10 cellular contexts compared by ENCODE assay signal in the genomic region with DNA sequence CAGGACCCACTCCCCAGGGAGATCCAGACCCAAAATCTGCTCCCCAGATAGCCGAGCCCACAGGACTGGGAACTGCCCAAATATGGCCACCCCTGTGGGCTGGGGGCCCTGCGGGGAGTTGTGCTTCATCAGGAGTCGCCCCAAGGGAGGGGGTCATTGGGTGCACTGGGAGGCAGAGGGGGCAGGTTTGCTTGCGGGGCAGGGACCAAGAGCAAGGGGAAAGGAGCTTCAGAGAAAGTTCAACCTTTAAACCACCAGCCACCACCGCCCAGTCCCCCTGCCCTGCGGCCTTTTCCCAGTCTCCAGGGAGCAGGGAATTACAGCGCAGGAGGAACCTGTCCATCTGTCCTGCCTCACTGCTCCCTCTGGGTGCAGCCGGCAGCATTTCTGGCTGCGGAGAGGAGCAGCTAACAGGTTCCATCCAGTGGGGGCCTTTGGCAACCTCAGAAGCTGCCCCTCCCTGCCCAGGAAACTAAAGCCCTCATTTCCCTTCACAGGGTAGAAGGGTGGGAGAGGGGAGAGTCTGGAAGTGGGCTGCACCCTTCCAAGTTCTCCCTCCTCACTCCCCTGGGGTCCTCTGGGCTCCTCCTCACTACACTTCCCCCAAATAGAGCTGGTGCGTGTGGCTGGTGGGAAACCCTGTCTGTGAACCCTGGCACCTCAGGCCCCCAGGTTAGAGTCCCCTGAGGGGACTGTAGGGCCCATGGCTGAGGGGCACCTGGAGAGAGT. TPM values are rescaled to one million over a fixed set of nuclear protein-coding genes. Genes with fewer than 3 reads are reported as not detected.
A peak's percentile ranks its signal among the peaks of the same experiment; 100 is the strongest.
DNase-seq lines count a peak whose midpoint lies in the region; ATAC-seq and TF ChIP-seq lines count a peak whose summit lies in the region.
"Had no signal": no experiment of that assay in that cellular context is flagged by ENCODE, and none has a peak within 500 bp of the region (broad histone marks: within the 10 kb centered on the region; RNA-seq: fewer than 3 reads in every experiment).

No MANE protein-coding gene starts in this region.

- H4K91ac ChIP-seq in mesenchymal stem cell (ENCODE audit: low read length), result no peak overlapping the region

- no peak overlapping the region for H4K8ac ChIP-seq in mesenchymal stem cell (ENCODE audit: low read length)

- ATAC-seq in left cardiac atrium (no peak), GM19397 (IDR thresholded peaks at IDR 0.05; ENCODE audit: unreplicated experiment) (no peak), GM18511 (IDR thresholded peaks at IDR 0.05; ENCODE audit: unreplicated experiment) (no peak)

- H3K23ac ChIP-seq in mesenchymal stem cell (ENCODE audit: low read length in 2 of 2), result no peak overlapping the region

- DNase-seq in cardiac muscle cell (ENCODE audit: low read depth in 1 of 2, low spot score in 1 of 2) (no peak), left cardiac atrium (no peak), adipocyte (ENCODE audit: low read depth) (no peak), mesenchymal stem cell (no peak), AG20443 (ENCODE audit: low spot score) (no peak)
- DNase-seq: NK-92 treated with Interleukin-12 subunit alpha and Interleukin-12 subunit beta, amount 100 ng/mL, for 24 hours had no signal

- H3K9me3 ChIP-seq in cardiac muscle cell (ENCODE audit: low read depth) (no peaks in the 10 kb centered on the region), adipocyte (ENCODE audit: control insufficient read depth, low read length) (no peaks in the 10 kb centered on the region), mesenchymal stem cell (ENCODE audit: control insufficient read depth, low read length) (no peaks in the 10 kb centered on the region)

- H3K4me1 ChIP-seq in cardiac muscle cell (ENCODE audit: low read depth) (peaks cover 18% of the 10 kb centered on the region), adipocyte (ENCODE audit: control insufficient read depth, insufficient read depth, low read length) (peaks cover 32% of the 10 kb centered on the region), mesenchymal stem cell (ENCODE audit: control insufficient read depth, insufficient read depth, low read depth, low read length) (peaks cover 9% of the 10 kb centered on the region), urinary bladder (ENCODE audit: insufficient read depth) (no peaks in the 10 kb centered on the region)

- H2BK15ac ChIP-seq in mesenchymal stem cell (ENCODE audit: low read depth, poor library complexity, severe bottlenecking), result no peak overlapping the region

- H3K9ac ChIP-seq in adipocyte (ENCODE audit: low read length) (peak overlapping the region; percentile 53), mesenchymal stem cell (ENCODE audit: low read length) (peak overlapping the region; percentile 89)
- H3K9ac ChIP-seq: KMS-11 had no signal

- no peak for TF ChIP-seq CTCF in cardiac muscle cell (IDR thresholded peaks at IDR 0.05; ENCODE audit: low read depth, low read length)

- H2BK120ac ChIP-seq in mesenchymal stem cell (ENCODE audit: low read depth, low read length), result no peak overlapping the region

- no peak overlapping the region for H2BK5ac ChIP-seq in mesenchymal stem cell (ENCODE audit: low read depth, low read length, poor library complexity, severe bottlenecking)

- H2AFZ ChIP-seq in mesenchymal stem cell (ENCODE audit: low read depth, low read length), result no peak overlapping the region

- intact Hi-C loops in left cardiac atrium (cut with DNase I), result loop anchor here in 1 of 2 donors (10.0 kb wide), 1 partner anchor 195 kb away; no protein-coding TSS in a partner anchor

- H3K27me3 ChIP-seq in cardiac muscle cell (no peaks in the 10 kb centered on the region), adipocyte (replicated peaks; ENCODE audit: control insufficient read depth, insufficient read depth, low read length) (no peaks in the 10 kb centered on the region), mesenchymal stem cell (ENCODE audit: control insufficient read depth in 1 of 2, insufficient read depth in 1 of 2, low read length in 2 of 2) (no peaks in the 10 kb centered on the region)

- H3K18ac ChIP-seq in mesenchymal stem cell (ENCODE audit: low read depth in 1 of 2, low read length in 2 of 2), result no peak overlapping the region

- no peak overlapping the region for H3K4ac ChIP-seq in mesenchymal stem cell (ENCODE audit: low read depth in 1 of 2, low read length in 2 of 2)

- peaks cover 28% of the 10 kb centered on the region for H3K79me1 ChIP-seq in mesenchymal stem cell (replicated peaks; ENCODE audit: low read length, poor library complexity, severe bottlenecking)

- WGBS in mesenchymal stem cell, result 84% methylated on average over 9 of the region's 10 CpGs
- WGBS in urinary bladder, result 35% methylated on average over 10 of the region's 10 CpGs

- no peak overlapping the region for H2BK12ac ChIP-seq in mesenchymal stem cell (ENCODE audit: low read length in 2 of 2)

- peaks cover 12% of the 10 kb centered on the region for H3K36me3 ChIP-seq in cardiac muscle cell
- peaks cover 11% of the 10 kb centered on the region for H3K36me3 ChIP-seq in adipocyte (ENCODE audit: control insufficient read depth, insufficient read depth, low read length, severe bottlenecking)
- peaks cover 9 to 46% of the 10 kb centered on the region in 2 experiments for H3K36me3 ChIP-seq in mesenchymal stem cell (ENCODE audit: control insufficient read depth in 1 of 2, insufficient read depth in 2 of 2, low read depth in 1 of 2, low read length in 2 of 2)
- no peaks in the 10 kb centered on the region for H3K36me3 ChIP-seq in urinary bladder (ENCODE audit: insufficient read depth)

- H3K14ac ChIP-seq in mesenchymal stem cell (ENCODE audit: low read length in 2 of 2), result no peak overlapping the region

- no peak overlapping the region for H2AK5ac ChIP-seq in mesenchymal stem cell (ENCODE audit: low read length, severe bottlenecking)

- no peak overlapping the region for H3K4me3 ChIP-seq in cardiac muscle cell
- H3K4me3 ChIP-seq in adipocyte (ENCODE audit: low read length), result peak overlapping the region; percentile 25
- H3K4me3 ChIP-seq in mesenchymal stem cell (ENCODE audit: insufficient read depth in 1 of 2, low read depth in 1 of 2, low read length in 2 of 2), result peak overlapping the region in 1 of 2 experiments; percentile 65
- no peak overlapping the region for H3K4me3 ChIP-seq in urinary bladder (ENCODE audit: low read depth, low read length)

- H3K27ac ChIP-seq in cardiac muscle cell (peak overlapping the region; percentile 63), mesenchymal stem cell (ENCODE audit: low read length, poor library complexity, severe bottlenecking) (no peak overlapping the region), urinary bladder (ENCODE audit: low read depth) (peak overlapping the region; percentile 72)
- H3K27ac ChIP-seq: KMS-11 had no signal

- H3K4me2 ChIP-seq in mesenchymal stem cell (ENCODE audit: low read length, poor library complexity, severe bottlenecking), result no peak overlapping the region
- H3K4me2 ChIP-seq: KMS-11 had no signal

RNA-seq across cellular contexts. Expression of a gene that starts 13.8 kb away (rescaled TPM):
- 19.1 and 21.8 TPM in 2 replicates for total RNA-seq in cardiac muscle cell
- 27.5 and 30.7 TPM in 2 replicates for polyA plus RNA-seq in cardiac muscle cell
- total RNA-seq in left cardiac atrium, result 1 to 10 TPM in 1 of 2 donors, under 1 TPM in 1; 0.92 to 3.0 TPM
- 3.5 TPM for polyA plus RNA-seq in mesenchymal stem cell (2013, experiment 1 of 2)
- polyA plus RNA-seq in mesenchymal stem cell (2013, experiment 2 of 2), result 3.5 TPM
- total RNA-seq in urinary bladder, result 6.7 TPM
- polyA plus RNA-seq in urinary bladder, result 1.2 TPM

RNA-seq across cellular contexts. Expression of a gene that starts 32.6 kb away (rescaled TPM):
- total RNA-seq in cardiac muscle cell, result 95.2 and 126 TPM in 2 replicates
- polyA plus RNA-seq in cardiac muscle cell, result 30.6 and 33.5 TPM in 2 replicates
- 100 to 1,000 TPM; 348 to 418 TPM for total RNA-seq in left cardiac atrium
- 96.5 TPM for polyA plus RNA-seq in mesenchymal stem cell (2013, experiment 1 of 2)
- 94.5 TPM for polyA plus RNA-seq in mesenchymal stem cell (2013, experiment 2 of 2)
- total RNA-seq in urinary bladder, result 41.8 TPM
- 91.4 TPM for polyA plus RNA-seq in urinary bladder

RNA-seq across cellular contexts. Expression of a gene that starts 55.8 kb away (rescaled TPM):
- 26.6 and 55.8 TPM in 2 replicates for total RNA-seq in cardiac muscle cell
- polyA plus RNA-seq in cardiac muscle cell, result 19.6 and 35.2 TPM in 2 replicates
- 10 to 100 TPM; 23.9 to 26.1 TPM for total RNA-seq in left cardiac atrium
- polyA plus RNA-seq in mesenchymal stem cell (2013, experiment 1 of 2), result 8.3 TPM
- polyA plus RNA-seq in mesenchymal stem cell (2013, experiment 2 of 2), result 9.0 TPM
- 18.0 TPM for total RNA-seq in urinary bladder
- 23.6 TPM for polyA plus RNA-seq in urinary bladder

RNA-seq across cellular contexts. Expression of a gene that starts 59.7 kb away (rescaled TPM):
- total RNA-seq in cardiac muscle cell, result 112 and 158 TPM in 2 replicates
- polyA plus RNA-seq in cardiac muscle cell, result 130 and 136 TPM in 2 replicates
- 10 to 100 TPM; 33.4 to 39.1 TPM for total RNA-seq in left cardiac atrium
- polyA plus RNA-seq in mesenchymal stem cell (2013, experiment 1 of 2), result 27.9 TPM
- polyA plus RNA-seq in mesenchymal stem cell (2013, experiment 2 of 2), result 26.5 TPM
- 16.0 TPM for total RNA-seq in urinary bladder
- 50.5 TPM for polyA plus RNA-seq in urinary bladder
